In genomic region chr2:188949046-188949818, GRCh38 we compare ENCODE assay signal across 29 cellular contexts. TPM values are rescaled to one million over a fixed set of nuclear protein-coding genes. Genes with fewer than 3 reads are reported as not detected.
"Had no signal": no experiment of that assay in that cellular context is flagged by ENCODE, and none has a peak within 500 bp of the region (broad histone marks: within the 10 kb centered on the region; RNA-seq: fewer than 3 reads in every experiment).

No MANE protein-coding gene starts in this region.

- H3K27me3 Mint-ChIP-seq: central memory CD8-positive, alpha-beta T cell had no signal

- H3K9me3 Mint-ChIP-seq: activated naive CD4-positive, alpha-beta T cell treated with anti-CD3 and anti-CD28 coated beads, Interleukin-2, amount 50 U/mL, for 24 hours had no signal

- DNase-seq: activated CD4-positive, alpha-beta T cell treated with anti-CD3 and anti-CD28 coated beads for 4 hours; activated CD4-positive, alpha-beta T cell treated with anti-CD3 and anti-CD28 coated beads, Interleukin-2, amount 50 U/mL, for 4 hours; activated CD8-positive, alpha-beta memory T cell treated with anti-CD3 and anti-CD28 coated beads, Interleukin-2, amount 50 U/mL, for 48 hours; activated CD8-positive, alpha-beta T cell treated with anti-CD3 and anti-CD28 coated beads, Interleukin-2, amount 10 ng/mL, durations not matched to agents 7 days and 5 days; activated naive CD4-positive, alpha-beta T cell; activated T-cell treated with anti-CD3 and anti-CD28 coated beads, Interleukin-2, amount 50 U/mL, for 1 hour; amygdala; Kasumi-1; KBM-7; NCI-H1105 treated with DMSO at 0.1 percent for 48 hours; NCI-H146; NCI-H187 treated with DMSO at 0.1 percent for 48 hours; NCI-H2081 treated with DMSO at 0.1 percent for 48 hours; NCI-H226; NCI-H510A; NCI-H526 treated with DMSO at 0.1 percent for 48 hours; NCI-H82; NK-92 treated with Interleukin-12 subunit alpha and Interleukin-12 subunit beta, amount 100 ng/mL, for 24 hours; Peyer's patch; Right ventricle myocardium superior; SJCRH30; SK-N-SH; T-helper 1 cell had no signal

- H3K27me3 ChIP-seq: Peyer's patch, SJCRH30 had no signal

- H3K36me3 ChIP-seq: Peyer's patch, SJCRH30 had no signal

- H3K27ac Mint-ChIP-seq: activated CD8-positive, alpha-beta T cell treated with anti-CD3 and anti-CD28 coated beads, Interleukin-2, amount 10 ng/mL, durations not matched to agents 7 days and 5 days; activated naive CD4-positive, alpha-beta T cell treated with anti-CD3 and anti-CD28 coated beads, Interleukin-2, amount 50 U/mL, for 24 hours; brain had no signal

- H3K4me1 Mint-ChIP-seq: activated naive CD4-positive, alpha-beta T cell treated with anti-CD3 and anti-CD28 coated beads, Interleukin-2, amount 50 U/mL, for 24 hours; brain; central memory CD8-positive, alpha-beta T cell had no signal

- H3K9me2 ChIP-seq: SK-N-SH had no signal

- H3K9me3 ChIP-seq: Peyer's patch, SK-N-SH had no signal

- H3K36me3 Mint-ChIP-seq: activated naive CD4-positive, alpha-beta T cell treated with anti-CD3 and anti-CD28 coated beads, Interleukin-2, amount 50 U/mL, for 24 hours; brain had no signal

- H3K4me3 ChIP-seq: Peyer's patch, SJCRH30 had no signal

- H3K4me1 ChIP-seq: Peyer's patch, SJCRH30 had no signal

- H3K27ac ChIP-seq: Peyer's patch, RWPE1, SJCRH30, VCaP had no signal

- ATAC-seq: activated CD8-positive, alpha-beta T cell treated with anti-CD3 and anti-CD28 coated beads, Interleukin-2, amount 10 ng/mL, durations not matched to agents 7 days and 5 days had no signal

- H3K4me2 ChIP-seq: SK-N-SH had no signal

- H3K4me3 Mint-ChIP-seq: activated CD8-positive, alpha-beta T cell treated with anti-CD3 and anti-CD28 coated beads, Interleukin-2, amount 10 ng/mL, durations not matched to agents 7 days and 5 days; activated naive CD4-positive, alpha-beta T cell treated with anti-CD3 and anti-CD28 coated beads, Interleukin-2, amount 50 U/mL, for 24 hours; brain; central memory CD8-positive, alpha-beta T cell had no signal

- H3K9ac ChIP-seq: SK-N-SH had no signal

RNA-seq across cellular contexts. Expression of gene COL3A1, which starts 24.9 kb away (rescaled TPM):
- total RNA-seq: activated CD8-positive, alpha-beta T cell treated with anti-CD3 and anti-CD28 coated beads, Interleukin-2, amount 10 ng/mL, durations not matched to agents 7 days and 5 days; T-helper 2 cell treated with Interferon-gamma antibody and Interleukin-4, amounts not matched to agents 100 ng/mL and 5 ng/mL, for 36 hours had no signal
